ENCODE assay signal across 8 cellular contexts in the genomic region with DNA sequence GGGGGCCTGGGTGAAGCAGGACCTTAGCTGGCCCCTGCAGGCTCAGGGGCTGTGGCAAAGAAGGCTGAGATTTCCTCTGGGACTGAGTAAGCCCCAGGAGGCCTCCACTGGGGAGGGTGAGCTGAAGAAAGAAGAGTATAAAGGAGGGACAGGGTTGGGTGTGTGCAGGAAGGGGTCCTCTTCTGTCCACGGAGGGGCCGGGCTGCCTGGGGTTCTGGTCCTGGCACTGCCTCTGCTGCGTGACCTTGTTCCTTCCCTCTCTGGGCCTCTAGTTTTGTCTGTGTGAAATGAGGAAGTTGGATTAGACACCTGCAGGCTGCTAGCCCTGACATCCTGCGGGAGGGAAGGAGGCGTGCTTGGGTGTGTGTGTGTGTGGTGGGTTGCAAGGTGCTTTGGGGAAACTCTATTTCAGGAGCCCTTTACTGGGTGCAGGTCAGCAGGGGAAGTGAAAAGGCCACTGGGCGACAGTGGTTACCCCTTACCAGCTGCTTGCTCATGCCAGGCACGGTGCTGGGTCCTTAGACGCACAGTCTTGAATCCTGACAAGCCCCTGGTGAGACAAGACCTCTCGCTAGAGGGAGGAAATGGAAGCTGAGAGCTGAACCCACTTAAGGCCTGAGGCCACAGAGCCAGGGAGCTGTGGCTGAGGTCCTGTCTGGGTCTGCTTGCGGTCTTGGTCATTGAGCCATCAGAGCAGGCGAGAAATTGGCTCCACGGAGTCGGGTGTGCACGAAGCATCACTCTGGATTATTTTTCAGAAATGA.
DNase-seq lines count a peak whose midpoint lies in the region; ATAC-seq and TF ChIP-seq lines count a peak whose summit lies in the region.
"Had no signal": no experiment of that assay in that cellular context is flagged by ENCODE, and none has a peak within 500 bp of the region (broad histone marks: within the 10 kb centered on the region; RNA-seq: fewer than 3 reads in every experiment).

No MANE protein-coding gene starts in this region.

- H3K27ac ChIP-seq in right atrium auricular region: peak overlapping the region; percentile 94 to 96

- peaks cover 4% of the 10 kb centered on the region for H3K27me3 Mint-ChIP-seq in HFFc6 (ENCODE audit: insufficient read depth)
- H3K27me3 Mint-ChIP-seq in activated naive CD4-positive, alpha-beta T cell treated with anti-CD3 and anti-CD28 coated beads, Interleukin-2, amount 10 ng/mL, durations not matched to agents 7 days and 5 days: peaks cover 15% of the 10 kb centered on the region

- H3K27me3 ChIP-seq in right atrium auricular region: no peaks in the 10 kb centered on the region

- peak; percentile 57 for ATAC-seq in GM18870 (IDR thresholded peaks at IDR 0.05; ENCODE audit: unreplicated experiment)

- H3K27ac Mint-ChIP-seq in HFFc6: peak overlapping the region; percentile 58; the same call in 1 of the 2 replicates
- H3K27ac Mint-ChIP-seq in activated naive CD4-positive, alpha-beta T cell treated with anti-CD3 and anti-CD28 coated beads, Interleukin-2, amount 10 ng/mL, durations not matched to agents 7 days and 5 days: no peak overlapping the region
- H3K27ac Mint-ChIP-seq: T-helper 1 cell treated with Interleukin-12 subunit alpha and Interleukin-12 subunit beta and Interleukin-4 antibody, amounts not matched to agents 30 μg/mL and 1 μg/mL, for 36 hours had no signal

- CTCF ChIA-PET in activated naive CD4-positive, alpha-beta T cell treated with anti-CD3 and anti-CD28 coated beads, Interleukin-2, amount 10 ng/mL, durations not matched to agents 7 days and 5 days (lab: Charles Lee): interaction anchor here (1.1 kb wide), 1 partner anchor 154 kb away, joined by 5 read pairs; no protein-coding TSS in a partner anchor

- H3K36me3 ChIP-seq in right atrium auricular region: peaks cover 9% of the 10 kb centered on the region

- peaks cover 21% of the 10 kb centered on the region for H3K36me3 Mint-ChIP-seq in HFFc6 (ENCODE audit: low read depth)
- peaks cover 10% of the 10 kb centered on the region for H3K36me3 Mint-ChIP-seq in activated naive CD4-positive, alpha-beta T cell treated with anti-CD3 and anti-CD28 coated beads, Interleukin-2, amount 10 ng/mL, durations not matched to agents 7 days and 5 days

- H3K4me3 ChIP-seq in NB4 (ENCODE audit: low read depth, low read length) (no peak overlapping the region), right atrium auricular region (no peak overlapping the region)

- no peak overlapping the region for H3K4me3 Mint-ChIP-seq in HFFc6
- no peak overlapping the region for H3K4me3 Mint-ChIP-seq in activated naive CD4-positive, alpha-beta T cell treated with anti-CD3 and anti-CD28 coated beads, Interleukin-2, amount 10 ng/mL, durations not matched to agents 7 days and 5 days
- H3K4me3 Mint-ChIP-seq: T-helper 1 cell treated with Interleukin-12 subunit alpha and Interleukin-12 subunit beta and Interleukin-4 antibody, amounts not matched to agents 30 μg/mL and 1 μg/mL, for 36 hours had no signal

- H3K9me3 ChIP-seq in right atrium auricular region: no peaks in the 10 kb centered on the region

- DNase-seq in HFFc6: no peak
- peak; percentile 71 for DNase-seq in NB4 (ENCODE audit: low read depth)
- no peak for DNase-seq in right atrium auricular region (ENCODE audit: low spot score)
- no peak for DNase-seq in putamen (ENCODE audit: low spot score)
- no peak for DNase-seq in activated CD4-positive, alpha-beta T cell treated with anti-CD3 and anti-CD28 coated beads for 4 hours
- no peak for DNase-seq in activated naive CD4-positive, alpha-beta T cell treated with anti-CD3 and anti-CD28 coated beads, Interleukin-2, amount 10 ng/mL, durations not matched to agents 7 days and 5 days

- H3K4me1 Mint-ChIP-seq in HFFc6 (ENCODE audit: low read depth): peaks cover 44% of the 10 kb centered on the region
- H3K4me1 Mint-ChIP-seq in activated naive CD4-positive, alpha-beta T cell treated with anti-CD3 and anti-CD28 coated beads, Interleukin-2, amount 10 ng/mL, durations not matched to agents 7 days and 5 days: peaks cover 6% of the 10 kb centered on the region

- H3K9me3 Mint-ChIP-seq in HFFc6: peaks cover 15% of the 10 kb centered on the region
- no peaks in the 10 kb centered on the region for H3K9me3 Mint-ChIP-seq in activated naive CD4-positive, alpha-beta T cell treated with anti-CD3 and anti-CD28 coated beads, Interleukin-2, amount 10 ng/mL, durations not matched to agents 7 days and 5 days
- H3K9me3 Mint-ChIP-seq: T-helper 1 cell treated with Interleukin-12 subunit alpha and Interleukin-12 subunit beta and Interleukin-4 antibody, amounts not matched to agents 30 μg/mL and 1 μg/mL, for 36 hours had no signal

- H3K4me1 ChIP-seq in right atrium auricular region: peaks cover 0 to 43% of the 10 kb centered on the region in 2 donors

- no peak for TF ChIP-seq POLR2A in NB4 (IDR thresholded peaks at IDR 0.05; ENCODE audit: extremely low read depth, insufficient read length)

- TF ChIP-seq CTCF in HFFc6 (IDR thresholded peaks at IDR 0.05) (no peak), NB4 (IDR thresholded peaks at IDR 0.05; ENCODE audit: low read depth, low read length) (no peak), right atrium auricular region (IDR thresholded peaks at IDR 0.05) (no peak)
